ENCODE assay signal across 12 cellular contexts in the genomic region with DNA sequence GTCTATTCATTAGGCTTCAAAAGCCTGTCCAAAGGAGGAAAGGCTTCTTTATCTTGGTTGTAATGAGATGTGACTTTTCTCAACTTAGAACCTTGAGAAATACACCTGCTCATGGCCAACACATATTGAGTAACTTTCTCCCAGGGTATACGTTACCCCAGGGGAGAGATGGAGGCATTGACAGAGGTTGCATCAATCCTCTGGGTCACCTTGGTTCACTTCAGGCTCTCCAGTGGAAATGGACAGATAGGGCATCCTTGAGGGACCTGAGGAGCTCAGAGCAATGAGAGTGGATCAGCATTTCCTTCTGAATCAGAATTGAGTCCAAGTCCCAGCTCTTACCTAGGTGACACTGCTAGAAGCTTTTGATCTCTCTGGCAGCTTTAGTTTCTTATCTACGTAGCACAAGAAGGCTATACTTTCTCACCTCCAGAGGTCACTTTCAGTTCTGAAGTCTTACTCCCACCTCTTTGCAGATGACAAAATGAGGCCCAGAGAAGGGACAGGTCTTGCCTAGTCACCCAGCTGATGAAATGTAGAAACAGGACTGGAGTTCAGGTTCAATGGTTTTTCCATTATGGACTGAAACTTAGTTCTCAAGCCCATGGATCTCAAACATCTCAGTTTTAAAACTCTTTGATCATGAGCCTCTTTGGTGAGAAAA. TPM values are rescaled to one million over a fixed set of nuclear protein-coding genes. Genes with fewer than 3 reads are reported as not detected.
DNase-seq lines count a peak whose midpoint lies in the region; ATAC-seq and TF ChIP-seq lines count a peak whose summit lies in the region.
"Had no signal": no experiment of that assay in that cellular context is flagged by ENCODE, and none has a peak within 500 bp of the region (broad histone marks: within the 10 kb centered on the region; RNA-seq: fewer than 3 reads in every experiment).

No MANE protein-coding gene starts in this region.

- H3K9me3 ChIP-seq in left lung = no peaks in the 10 kb centered on the region
- H3K9me3 ChIP-seq: HAP-1, stomach had no signal

- POLR2A ChIA-PET in T-cell (lab: Charles Lee) = no interaction called here

- H3K27ac Mint-ChIP-seq in activated naive CD8-positive, alpha-beta T cell = peak overlapping the region; percentile 2
- no peak overlapping the region for H3K27ac Mint-ChIP-seq in T-cell
- H3K27ac Mint-ChIP-seq: brain had no signal

- CTCF ChIA-PET in T-cell (lab: Charles Lee) = no interaction called here

- no peaks in the 10 kb centered on the region for H3K9me3 Mint-ChIP-seq in activated naive CD8-positive, alpha-beta T cell (ENCODE audit: low read depth)
- no peaks in the 10 kb centered on the region for H3K9me3 Mint-ChIP-seq in T-cell

- H3K4me3 Mint-ChIP-seq in activated naive CD8-positive, alpha-beta T cell = no peak overlapping the region
- no peak overlapping the region for H3K4me3 Mint-ChIP-seq in T-cell
- H3K4me3 Mint-ChIP-seq: brain had no signal

- H3K36me3 ChIP-seq in left lung = no peaks in the 10 kb centered on the region

- no peak overlapping the region for H3K4me3 ChIP-seq in left lung
- H3K4me3 ChIP-seq: HAP-1, stomach had no signal

- intact Hi-C loops in left lung (cut with DNase I) = no loop called here
- intact Hi-C loops in Right ventricle myocardium inferior (cut with DNase I) = no loop called here

- DNase-seq in amygdala (lab: John Stamatoyannopoulos, UW) (no peak), left lung (no peak), T-cell (no peak), Right ventricle myocardium inferior (ENCODE audit: missing footprints) (no peak)
- DNase-seq: DMS153, stomach had no signal

- peaks cover 2% of the 10 kb centered on the region for H3K4me1 Mint-ChIP-seq in activated naive CD8-positive, alpha-beta T cell (ENCODE audit: low read depth)
- H3K4me1 Mint-ChIP-seq in T-cell = peaks cover 5 to 20% (median 16%) of the 10 kb centered on the region in 3 donors

- H3K4me1 ChIP-seq in left lung = no peaks in the 10 kb centered on the region
- H3K4me1 ChIP-seq: HAP-1, stomach had no signal

- peaks cover 5% of the 10 kb centered on the region for H3K36me3 Mint-ChIP-seq in activated naive CD8-positive, alpha-beta T cell
- peaks cover 27% of the 10 kb centered on the region for H3K36me3 Mint-ChIP-seq in T-cell

- no peak overlapping the region for H3K27ac ChIP-seq in left lung
- H3K27ac ChIP-seq: stomach had no signal

- TF ChIP-seq POLR2A in GM18505 (IDR thresholded peaks at IDR 0.05; ENCODE audit: borderline replicate concordance, extremely low read depth, insufficient read depth, insufficient read length) = no peak

- H3K27me3 Mint-ChIP-seq in activated naive CD8-positive, alpha-beta T cell = no peaks in the 10 kb centered on the region
- no peaks in the 10 kb centered on the region for H3K27me3 Mint-ChIP-seq in T-cell
- H3K27me3 Mint-ChIP-seq: brain had no signal

- TF ChIP-seq CTCF in left lung (IDR thresholded peaks at IDR 0.05) = no peak

- H3K27me3 ChIP-seq in left lung = no peaks in the 10 kb centered on the region
- H3K27me3 ChIP-seq: stomach had no signal

- ATAC-seq in GM18505 (IDR thresholded peaks at IDR 0.05; ENCODE audit: unreplicated experiment) (peak; percentile 93), GM19452 (IDR thresholded peaks at IDR 0.05; ENCODE audit: unreplicated experiment) (peak; percentile 90), HG03025 (IDR thresholded peaks at IDR 0.05; ENCODE audit: low FRiP score, unreplicated experiment) (peak; percentile 97), left lung (no peak), T-cell (replicated peaks in 1 of 4) (no peak), Right ventricle myocardium inferior (no peak)

RNA-seq across cellular contexts. Expression of a gene that starts 35.2 kb away (rescaled TPM):
- total RNA-seq in left lung = 10 to 100 TPM in 1 of 2 donors, 1 to 10 TPM in 1; 9.4 to 12.8 TPM
- 1 to 10 TPM; 1.4 to 2.0 (median 1.8) TPM for total RNA-seq in T-cell
- 19.0 TPM for total RNA-seq in Right ventricle myocardium inferior

Comparison
In these comparisons a context has a peak if more than half of its experiments do, and no peak if none do; other contexts are left out.
1. ATAC-seq: peak in GM18505 (single experiment), GM19452 (single experiment) and HG03025 (single experiment); none in left lung (single experiment), T-cell (0 of 4) and Right ventricle myocardium inferior (single experiment).